ENCODE assay signal across 13 cellular contexts in genomic region chr5:78808380-78808779, GRCh38.
DNase-seq lines count a peak whose midpoint lies in the region; ATAC-seq and TF ChIP-seq lines count a peak whose summit lies in the region.
"Had no signal": no experiment of that assay in that cellular context is flagged by ENCODE, and none has a peak within 500 bp of the region (broad histone marks: within the 10 kb centered on the region; RNA-seq: fewer than 3 reads in every experiment).

No MANE protein-coding gene starts in this region.

- H3K4me1 Mint-ChIP-seq in nephron progenitor cell = peaks cover 77% of the 10 kb centered on the region

- no peaks in the 10 kb centered on the region for H3K79me2 ChIP-seq in OCI-LY7 (ENCODE audit: insufficient read depth, low read depth, low read length)

- H3K9me3 ChIP-seq in right atrium auricular region = no peaks in the 10 kb centered on the region
- H3K9me3 ChIP-seq in gastroesophageal sphincter = no peaks in the 10 kb centered on the region
- no peaks in the 10 kb centered on the region for H3K9me3 ChIP-seq in thyroid gland
- H3K9me3 ChIP-seq in OCI-LY7 (ENCODE audit: low read length) = no peaks in the 10 kb centered on the region

- H3K9me2 ChIP-seq in OCI-LY7 (ENCODE audit: insufficient read depth, low read length) = no peaks in the 10 kb centered on the region

- intact Hi-C loops in Right ventricle myocardium inferior (cut with DNase I) = loop anchor here (10.0 kb wide), 1 partner anchor 264 kb away; no protein-coding TSS in a partner anchor
- intact Hi-C loops in thyroid gland (cut with DNase I) = no loop called here
- intact Hi-C loops in OCI-LY7 (cut with micrococcal nuclease; ENCODE audit: unreplicated experiment) = no loop called here

- 95% methylated on average over 4 of the region's 6 CpGs; no CpG with 5 or more reads in 1 of the 2 donors for WGBS in gastroesophageal sphincter (ENCODE audit: low coverage in 1 of 2), 2 donors
- 80 to 86% methylated on average over 6 of the region's 6 CpGs for WGBS in thyroid gland, 2 donors

- no peaks in the 10 kb centered on the region for H3K36me3 Mint-ChIP-seq in nephron progenitor cell (ENCODE audit: low read depth)

- no peak for TF ChIP-seq EP300 in gastroesophageal sphincter (IDR thresholded peaks at IDR 0.05)

- no peaks in the 10 kb centered on the region for H3K27me3 Mint-ChIP-seq in nephron progenitor cell (ENCODE audit: low read depth, poor library complexity)

- no peak overlapping the region for H3K4me2 ChIP-seq in OCI-LY7 (ENCODE audit: low read length)
- H3K4me2 ChIP-seq: BLaER1 treated with 17β-estradiol and CSF1 and Interleukin-3, amounts not matched to agents 10 nM and 100 nM had no signal

- CTCF ChIA-PET in OCI-LY7 (lab: Charles Lee; ENCODE audit: unreplicated experiment) = no interaction called here

- H3K4me1 ChIP-seq in right atrium auricular region (peaks cover 0 to 21% of the 10 kb centered on the region in 2 donors), gastroesophageal sphincter (peaks cover 0 to 11% (median 0%) of the 10 kb centered on the region in 3 donors), thyroid gland (peaks cover 29 to 34% of the 10 kb centered on the region in 2 donors), OCI-LY7 (ENCODE audit: insufficient read depth, low read length, poor library complexity, severe bottlenecking) (peaks cover 7% of the 10 kb centered on the region)

- BruUV-seq in OCI-LY7 (replicated peaks; lab: Mats Ljungman, UMichigan) = no TSS peak

- no peak for DNase-seq in Right ventricle myocardium inferior (ENCODE audit: missing footprints)
- no peak for DNase-seq in right atrium auricular region (ENCODE audit: low spot score)
- DNase-seq in nephron progenitor cell = no peak
- DNase-seq in thyroid gland = peak; percentile 30 to 40
- no peak for DNase-seq in OCI-LY7 (ENCODE audit: low spot score)
- DNase-seq in NCI-H1105 (lab: John Stamatoyannopoulos, UW) = no peak
- DNase-seq: GOT3, NCI-H1694, PC-3 had no signal

- no peak overlapping the region for H2AFZ ChIP-seq in OCI-LY7 (ENCODE audit: low read length)

- H3K4me3 Mint-ChIP-seq in nephron progenitor cell = no peak overlapping the region

- POLR2A ChIA-PET in OCI-LY7 (lab: Charles Lee) = interaction anchor here (0.9 to 1.5 kb wide), 2 partner anchors 15 to 17 kb away, joined by 6 read pairs; no protein-coding TSS in a partner anchor

- H3K4me3 ChIP-seq in right atrium auricular region (no peak overlapping the region), gastroesophageal sphincter (no peak overlapping the region), thyroid gland (replicated peaks in 1 of 3) (no peak overlapping the region), OCI-LY7 (ENCODE audit: low read depth, low read length, poor library complexity, severe bottlenecking) (no peak overlapping the region)
- H3K4me3 ChIP-seq: BLaER1 treated with 17β-estradiol and CSF1 and Interleukin-3, amounts not matched to agents 10 nM and 100 nM had no signal

- H3K27ac Mint-ChIP-seq in nephron progenitor cell = peak overlapping the region; percentile 68

- H4K20me1 ChIP-seq in OCI-LY7 (ENCODE audit: insufficient read depth, low read length) = no peaks in the 10 kb centered on the region
- H4K20me1 ChIP-seq: BLaER1 treated with 17β-estradiol and CSF1 and Interleukin-3, amounts not matched to agents 10 nM and 100 nM had no signal

- H3K27ac ChIP-seq in right atrium auricular region = no peak overlapping the region
- no peak overlapping the region for H3K27ac ChIP-seq in gastroesophageal sphincter
- peak overlapping the region in 1 of 3 donors; percentile 82 for H3K27ac ChIP-seq in thyroid gland
- H3K27ac ChIP-seq in OCI-LY7 (ENCODE audit: low read depth, low read length, poor library complexity, severe bottlenecking) = no peak overlapping the region
- H3K27ac ChIP-seq: 22Rv1; BLaER1 treated with 17β-estradiol and CSF1 and Interleukin-3, amounts not matched to agents 10 nM and 100 nM had no signal

- ATAC-seq in Right ventricle myocardium inferior (peak; percentile 17), gastroesophageal sphincter (peak; percentile 48), GM19035 (IDR thresholded peaks at IDR 0.05; ENCODE audit: unreplicated experiment) (no peak)
- ATAC-seq: PC-3 had no signal

- H3K36me3 ChIP-seq in right atrium auricular region (no peaks in the 10 kb centered on the region), gastroesophageal sphincter (no peaks in the 10 kb centered on the region), thyroid gland (no peaks in the 10 kb centered on the region), OCI-LY7 (ENCODE audit: insufficient read depth, low read length) (no peaks in the 10 kb centered on the region)

- TF ChIP-seq CTCF in right atrium auricular region (IDR thresholded peaks at IDR 0.05) (no peak), gastroesophageal sphincter (IDR thresholded peaks at IDR 0.05) (no peak), nephron progenitor cell (IDR thresholded peaks at IDR 0.05) (no peak), thyroid gland (IDR thresholded peaks at IDR 0.05) (no peak), OCI-LY7 (conservative IDR thresholded peaks at IDR 0.05; ENCODE audit: low read length) (no peak)

- no peak for TF ChIP-seq POLR2A in gastroesophageal sphincter (IDR thresholded peaks at IDR 0.05)
- no peak for TF ChIP-seq POLR2A in thyroid gland (IDR thresholded peaks at IDR 0.05)

- no peaks in the 10 kb centered on the region for H3K9me3 Mint-ChIP-seq in nephron progenitor cell

- no peaks in the 10 kb centered on the region for H3K27me3 ChIP-seq in right atrium auricular region
- no peaks in the 10 kb centered on the region for H3K27me3 ChIP-seq in gastroesophageal sphincter
- no peaks in the 10 kb centered on the region for H3K27me3 ChIP-seq in thyroid gland
- H3K27me3 ChIP-seq: BLaER1 treated with 17β-estradiol and CSF1 and Interleukin-3, amounts not matched to agents 10 nM and 100 nM had no signal

Comparison
In these comparisons a context has a peak if more than half of its experiments do, and no peak if none do; other contexts are left out.
1. DNase-seq: peak in thyroid gland (2 of 2); none in Right ventricle myocardium inferior (single experiment), right atrium auricular region (single experiment), nephron progenitor cell (single experiment), OCI-LY7 (single experiment) and NCI-H1105 (single experiment).